ENCODE assay signal across 16 cellular contexts in the genomic region with DNA sequence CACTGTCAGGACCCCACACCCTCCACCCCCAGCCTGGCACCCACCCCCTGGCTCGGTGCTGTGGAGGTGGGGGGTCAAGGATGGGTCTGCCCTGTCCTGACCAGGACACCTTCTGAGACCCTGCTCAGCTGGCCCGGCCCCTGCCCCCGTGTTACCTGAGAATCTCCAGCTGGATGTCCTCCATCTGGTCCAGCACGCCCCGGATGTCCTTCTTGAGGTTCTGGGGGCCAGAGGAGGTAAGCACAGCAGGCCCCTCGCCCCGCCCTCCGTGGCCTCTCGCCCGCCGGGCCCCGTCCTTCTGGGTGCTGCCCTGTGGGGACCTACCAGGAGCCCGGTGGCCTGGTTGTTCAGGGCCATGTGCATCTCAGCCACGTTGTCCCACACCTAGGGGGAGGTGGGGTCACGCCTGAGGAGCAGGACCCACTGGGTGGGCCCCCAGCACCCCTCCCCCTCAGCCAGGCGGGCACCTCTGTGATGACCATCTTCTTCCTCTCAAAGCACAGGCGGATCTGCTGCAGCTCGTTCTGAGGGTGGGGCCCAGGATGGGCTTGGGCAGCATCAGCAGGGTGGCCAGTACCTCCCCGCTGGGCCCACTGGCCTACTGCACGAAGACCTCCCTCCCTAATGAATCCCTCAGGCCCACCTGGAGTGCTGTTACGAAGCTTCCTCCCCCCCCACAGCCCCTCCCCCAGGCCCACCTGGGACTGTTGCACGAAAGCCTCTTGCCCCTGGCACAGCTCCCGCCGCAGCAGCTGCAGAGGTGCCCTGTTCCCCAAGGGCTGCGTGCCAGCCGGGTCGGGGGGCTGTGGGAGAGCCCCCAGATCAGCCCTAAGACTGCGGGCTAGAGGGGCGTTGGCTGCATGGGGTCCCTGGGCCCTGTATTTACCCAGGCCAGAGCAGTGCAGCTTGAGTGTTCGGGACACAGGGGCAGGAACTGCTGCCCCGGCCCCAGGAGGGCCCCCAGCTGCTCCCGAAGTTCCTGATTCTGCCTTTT.
DNase-seq lines count a peak whose midpoint lies in the region; ATAC-seq lines count a peak whose summit lies in the region.
"Had no signal": no experiment of that assay in that cellular context is flagged by ENCODE, and none has a peak within 500 bp of the region (broad histone marks: within the 10 kb centered on the region; RNA-seq: fewer than 3 reads in every experiment).

No MANE protein-coding gene starts in this region.

- no peak for DNase-seq in stimulated activated naive CD8-positive, alpha-beta T cell treated with anti-CD3 and anti-CD28 coated beads, Interleukin-15, amount 100 ng/mL, for 72 hours
- DNase-seq in stimulated activated naive CD8-positive, alpha-beta T cell treated with anti-CD3 and anti-CD28 coated beads, Interleukin-15, Interleukin-2, amounts not matched to agents 100 U/mL and 50 U/mL, for 24 hours: no peak
- DNase-seq in NCI-H2171 (lab: John Stamatoyannopoulos, UW) (peak; percentile 33), left kidney (ENCODE audit: low read depth, low spot score) (peak; percentile 31), NCI-H2029 (lab: John Stamatoyannopoulos, UW) (no peak), D341Med (ENCODE audit: low spot score) (no peak)
- DNase-seq: Caco-2; CD4-positive, alpha-beta T cell; DMS153; DMS79; GDM1; GOT3; H7 had no signal

- H3K27ac Mint-ChIP-seq in stimulated activated naive CD8-positive, alpha-beta T cell treated with anti-CD3 and anti-CD28 coated beads, Interleukin-15, amount 100 ng/mL, for 72 hours: no peak overlapping the region
- H3K27ac Mint-ChIP-seq: B cell; CD4-positive, alpha-beta T cell had no signal

- peak; percentile 29 for ATAC-seq in stimulated activated naive CD8-positive, alpha-beta T cell treated with anti-CD3 and anti-CD28 coated beads, Interleukin-15, amount 100 ng/mL, for 72 hours
- ATAC-seq in stimulated activated naive CD8-positive, alpha-beta T cell treated with anti-CD3 and anti-CD28 coated beads, Interleukin-15, Interleukin-2, amounts not matched to agents 100 U/mL and 50 U/mL, for 24 hours: no peak
- no peak for ATAC-seq in GM21786 (IDR thresholded peaks at IDR 0.05; ENCODE audit: unreplicated experiment)
- ATAC-seq: HCT116 had no signal

- peaks cover 13% of the 10 kb centered on the region for H3K4me1 Mint-ChIP-seq in stimulated activated naive CD8-positive, alpha-beta T cell treated with anti-CD3 and anti-CD28 coated beads, Interleukin-15, amount 100 ng/mL, for 72 hours

- H3K4me3 Mint-ChIP-seq in stimulated activated naive CD8-positive, alpha-beta T cell treated with anti-CD3 and anti-CD28 coated beads, Interleukin-15, amount 100 ng/mL, for 72 hours: no peak overlapping the region
- H3K4me3 Mint-ChIP-seq: B cell; CD4-positive, alpha-beta T cell had no signal

- H3K27me3 Mint-ChIP-seq in stimulated activated naive CD8-positive, alpha-beta T cell treated with anti-CD3 and anti-CD28 coated beads, Interleukin-15, amount 100 ng/mL, for 72 hours: no peaks in the 10 kb centered on the region
- H3K27me3 Mint-ChIP-seq: B cell; CD4-positive, alpha-beta T cell had no signal

- H3K9me3 Mint-ChIP-seq in stimulated activated naive CD8-positive, alpha-beta T cell treated with anti-CD3 and anti-CD28 coated beads, Interleukin-15, amount 100 ng/mL, for 72 hours: no peaks in the 10 kb centered on the region
- H3K9me3 Mint-ChIP-seq: CD4-positive, alpha-beta T cell had no signal

Comparison
In these comparisons a context has a peak if more than half of its experiments do, and no peak if none do; other contexts are left out.
1. DNase-seq: peak in NCI-H2171 (single experiment) and left kidney (single experiment); none in stimulated activated naive CD8-positive, alpha-beta T cell treated with anti-CD3 and anti-CD28 coated beads, Interleukin-15, amount 100 ng/mL, for 72 hours (0 of 2), stimulated activated naive CD8-positive, alpha-beta T cell treated with anti-CD3 and anti-CD28 coated beads, Interleukin-15, Interleukin-2, amounts not matched to agents 100 U/mL and 50 U/mL, for 24 hours (single experiment), NCI-H2029 (single experiment) and D341Med (single experiment).